ENCODE assay signal across 1 cellular context in genomic region chr12:6780573-6780972, GRCh38.
TF ChIP-seq lines count a peak whose summit lies in the region.

No MANE protein-coding gene starts in this region.

TF ChIP-seq in liver, 16 proteins besides CTCF, POLR2A, EP300 and RAD21 (continued from another document):
- TF ChIP-seq, protein P1, sequence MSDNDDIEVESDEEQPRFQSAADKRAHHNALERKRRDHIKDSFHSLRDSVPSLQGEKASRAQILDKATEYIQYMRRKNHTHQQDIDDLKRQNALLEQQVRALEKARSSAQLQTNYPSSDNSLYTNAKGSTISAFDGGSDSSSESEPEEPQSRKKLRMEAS (IDR thresholded peaks at IDR 0.05): no peak
- TF ChIP-seq SP1 (IDR thresholded peaks at IDR 0.05) (no peak), FOXA1 (IDR thresholded peaks at IDR 0.05) (no peak), HNF4A (conservative IDR thresholded peaks at IDR 0.05) (no peak), NR2F2 (IDR thresholded peaks at IDR 0.05) (no peak), HNF4G (IDR thresholded peaks at IDR 0.05) (no peak), ATF3 (IDR thresholded peaks at IDR 0.05) (no peak)
